Comparison of ENCODE assay signal across 1 cellular context in the genomic region with DNA sequence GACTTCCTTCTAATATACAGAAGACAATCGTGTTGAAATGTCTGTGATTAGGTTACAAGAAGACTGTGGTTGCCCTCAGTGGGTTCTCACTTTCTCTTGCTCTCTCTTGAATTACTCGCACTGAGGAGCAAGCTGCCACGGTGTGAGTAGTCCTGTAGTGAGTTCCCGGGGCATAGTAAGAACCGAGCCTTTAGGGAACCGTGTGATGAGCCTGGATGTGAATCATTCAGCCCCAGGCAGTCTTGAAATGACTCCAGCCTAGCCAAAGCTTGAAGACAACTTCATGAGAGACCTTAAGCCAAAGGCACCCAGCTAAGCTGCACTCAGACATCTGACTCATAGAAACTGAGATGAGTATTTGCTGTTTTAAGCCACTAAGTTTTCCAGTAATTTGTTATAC.
TF ChIP-seq lines count a peak whose summit lies in the region.

No MANE protein-coding gene starts in this region.

TF ChIP-seq in HepG2, 621 proteins besides CTCF, POLR2A, EP300 and RAD21 (continued from another document):
- TF ChIP-seq, protein P1, sequence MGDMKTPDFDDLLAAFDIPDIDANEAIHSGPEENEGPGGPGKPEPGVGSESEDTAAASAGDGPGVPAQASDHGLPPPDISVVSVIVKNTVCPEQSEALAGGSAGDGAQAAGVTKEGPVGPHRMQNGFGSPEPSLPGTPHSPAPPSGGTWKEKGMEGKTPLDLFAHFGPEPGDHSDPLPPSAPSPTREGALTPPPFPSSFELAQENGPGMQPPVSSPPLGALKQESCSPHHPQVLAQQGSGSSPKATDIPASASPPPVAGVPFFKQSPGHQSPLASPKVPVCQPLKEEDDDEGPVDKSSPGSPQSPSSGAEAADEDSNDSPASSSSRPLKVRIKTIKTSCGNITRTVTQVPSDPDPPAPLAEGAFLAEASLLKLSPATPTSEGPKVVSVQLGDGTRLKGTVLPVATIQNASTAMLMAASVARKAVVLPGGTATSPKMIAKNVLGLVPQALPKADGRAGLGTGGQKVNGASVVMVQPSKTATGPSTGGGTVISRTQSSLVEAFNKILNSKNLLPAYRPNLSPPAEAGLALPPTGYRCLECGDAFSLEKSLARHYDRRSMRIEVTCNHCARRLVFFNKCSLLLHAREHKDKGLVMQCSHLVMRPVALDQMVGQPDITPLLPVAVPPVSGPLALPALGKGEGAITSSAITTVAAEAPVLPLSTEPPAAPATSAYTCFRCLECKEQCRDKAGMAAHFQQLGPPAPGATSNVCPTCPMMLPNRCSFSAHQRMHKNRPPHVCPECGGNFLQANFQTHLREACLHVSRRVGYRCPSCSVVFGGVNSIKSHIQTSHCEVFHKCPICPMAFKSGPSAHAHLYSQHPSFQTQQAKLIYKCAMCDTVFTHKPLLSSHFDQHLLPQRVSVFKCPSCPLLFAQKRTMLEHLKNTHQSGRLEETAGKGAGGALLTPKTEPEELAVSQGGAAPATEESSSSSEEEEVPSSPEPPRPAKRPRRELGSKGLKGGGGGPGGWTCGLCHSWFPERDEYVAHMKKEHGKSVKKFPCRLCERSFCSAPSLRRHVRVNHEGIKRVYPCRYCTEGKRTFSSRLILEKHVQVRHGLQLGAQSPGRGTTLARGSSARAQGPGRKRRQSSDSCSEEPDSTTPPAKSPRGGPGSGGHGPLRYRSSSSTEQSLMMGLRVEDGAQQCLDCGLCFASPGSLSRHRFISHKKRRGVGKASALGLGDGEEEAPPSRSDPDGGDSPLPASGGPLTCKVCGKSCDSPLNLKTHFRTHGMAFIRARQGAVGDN (CRISPR knock-in tag; IDR thresholded peaks at IDR 0.05) = no peak
